8 cellular contexts compared by ENCODE assay signal in genomic region chr11:19952101-19952605, GRCh38.
DNase-seq lines count a peak whose midpoint lies in the region; TF ChIP-seq lines count a peak whose summit lies in the region.

No MANE protein-coding gene starts in this region.

- H3K9me3 ChIP-seq in SU-DHL-6 (ENCODE audit: insufficient read depth, low read length) (no peaks in the 10 kb centered on the region), colonic mucosa (no peaks in the 10 kb centered on the region)

- TF ChIP-seq CTCF in SU-DHL-6 (IDR thresholded peaks at IDR 0.05; ENCODE audit: insufficient read depth, low read length, poor library complexity, severe bottlenecking) (no peak), colonic mucosa (IDR thresholded peaks at IDR 0.05) (no peak)

- peak; percentile 65 for DNase-seq in H4 (ENCODE audit: low spot score)
- peak; percentile 37 to 78 for DNase-seq in lung microvascular endothelial cell (ENCODE audit: low read depth in 2 of 2)
- no peak for DNase-seq in COR-L47 (lab: John Stamatoyannopoulos, UW)
- no peak for DNase-seq in head of caudate nucleus
- DNase-seq in C1 segment of cervical spinal cord (lab: John Stamatoyannopoulos, UW): no peak
- DNase-seq in colonic mucosa: no peak

- no peaks in the 10 kb centered on the region for H3K9me2 ChIP-seq in SU-DHL-6 (replicated peaks; ENCODE audit: insufficient read depth, low read length)

- H3K79me2 ChIP-seq in ACC112 (ENCODE audit: control insufficient read depth, insufficient read depth, low read length, unreplicated experiment) (peaks cover 51% of the 10 kb centered on the region), SU-DHL-6 (ENCODE audit: insufficient read depth, low read length) (no peaks in the 10 kb centered on the region)

- H2AFZ ChIP-seq in ACC112 (ENCODE audit: low read length, unreplicated experiment) (no peak overlapping the region), SU-DHL-6 (ENCODE audit: low read depth, low read length, severe bottlenecking) (no peak overlapping the region)

- H3K27me3 ChIP-seq in ACC112 (ENCODE audit: insufficient read depth, low read length) (no peaks in the 10 kb centered on the region), SU-DHL-6 (ENCODE audit: low read length) (no peaks in the 10 kb centered on the region), colonic mucosa (no peaks in the 10 kb centered on the region)

- H4K20me1 ChIP-seq in SU-DHL-6 (ENCODE audit: low read depth, low read length): no peaks in the 10 kb centered on the region

- H3K4me3 ChIP-seq in ACC112 (ENCODE audit: low read depth, low read length) (peak overlapping the region; percentile 0; the same call in 1 of the 2 replicates), SU-DHL-6 (ENCODE audit: insufficient read depth, low read length, poor library complexity, severe bottlenecking) (no peak overlapping the region), colonic mucosa (no peak overlapping the region)

- H3K4me1 ChIP-seq in ACC112 (ENCODE audit: control insufficient read depth, insufficient read depth, low read length, unreplicated experiment) (peaks cover 59% of the 10 kb centered on the region), colonic mucosa (peaks cover 4% of the 10 kb centered on the region)

- H3K36me3 ChIP-seq in ACC112 (ENCODE audit: insufficient read depth, low read length): peaks cover 24% of the 10 kb centered on the region; the same call in 1 of the 2 replicates
- no peaks in the 10 kb centered on the region for H3K36me3 ChIP-seq in SU-DHL-6 (ENCODE audit: low read length)
- no peaks in the 10 kb centered on the region for H3K36me3 ChIP-seq in colonic mucosa

- peak overlapping the region; percentile 89 for H3K27ac ChIP-seq in ACC112 (ENCODE audit: low read depth, low read length)
- no peak overlapping the region for H3K27ac ChIP-seq in SU-DHL-6 (ENCODE audit: low read depth, low read length)
- H3K27ac ChIP-seq in colonic mucosa: no peak overlapping the region

- intact Hi-C loops in head of caudate nucleus (cut with DNase I) (loop anchor here (10.0 kb wide), 1 partner anchor 403 kb away; no protein-coding TSS in a partner anchor), colonic mucosa (cut with DNase I) (loop anchor here (5.0 kb wide), 1 partner anchor 180 kb away; no protein-coding TSS in a partner anchor)

- H3F3A ChIP-seq in SU-DHL-6 (ENCODE audit: insufficient read depth): no peaks in the 10 kb centered on the region

- H3K9ac ChIP-seq in SU-DHL-6 (ENCODE audit: low read length) (no peak overlapping the region), colonic mucosa (ENCODE audit: low read depth in 2 of 2, low read length in 2 of 2) (no peak overlapping the region)

- peak overlapping the region; percentile 31 for H3K4me2 ChIP-seq in SU-DHL-6 (ENCODE audit: low read depth, low read length, poor library complexity, severe bottlenecking)

Comparison
In these comparisons a context has a peak if more than half of its experiments do, and no peak if none do; other contexts are left out.
1. DNase-seq: peak in H4 (single experiment) and lung microvascular endothelial cell (2 of 2); none in COR-L47 (single experiment), head of caudate nucleus (0 of 42), C1 segment of cervical spinal cord (0 of 14) and colonic mucosa (single experiment).